8 cellular contexts compared by ENCODE assay signal in genomic region chr13:26184791-26185250, GRCh38. TPM values are rescaled to one million over a fixed set of nuclear protein-coding genes. Genes with fewer than 3 reads are reported as not detected.
A peak's percentile ranks its signal among the peaks of the same experiment; 100 is the strongest.
DNase-seq lines count a peak whose midpoint lies in the region; ATAC-seq and TF ChIP-seq lines count a peak whose summit lies in the region.

No MANE protein-coding gene starts in this region.

- H3K4me3 ChIP-seq in GM12864 (ENCODE audit: low read depth, low read length) = no peak overlapping the region

- peak; percentile 92 for TF ChIP-seq CTCF in GM12864 (IDR thresholded peaks at IDR 0.05; ENCODE audit: low read depth, low read length, missing control alignments)

- DNase-seq in GM12864 (ENCODE audit: low read depth) (peak; percentile 35), NCI-H526 (lab: John Stamatoyannopoulos, UW) (peak; percentile 68 to 89), dermis blood vessel endothelial cell (peak; percentile 86), medulla oblongata (ENCODE audit: extremely low spot score) (peak; percentile 90)
- peak; percentile 66 for DNase-seq in activated CD4-positive, alpha-beta T cell treated with anti-CD3 and anti-CD28 coated beads, Interleukin-2, amount 50 U/mL, for 1 hour
- peak; percentile 38 to 46 for DNase-seq in stimulated activated CD8-positive, alpha-beta memory T cell treated with anti-CD3 and anti-CD28 coated beads, Interleukin-15, amount 100 ng/mL, for 48 hours (ENCODE audit: low read depth in 2 of 2)

- ATAC-seq in HG03097 (IDR thresholded peaks at IDR 0.05; ENCODE audit: low FRiP score, unreplicated experiment) (peak; percentile 36), HG02571 (IDR thresholded peaks at IDR 0.05; ENCODE audit: unreplicated experiment) (no peak)

RNA-seq across cellular contexts. Expression of gene RNF6, which starts 37.3 kb away (rescaled TPM):
- 54.3 and 80.6 TPM in 2 replicates for total RNA-seq in dermis blood vessel endothelial cell

Comparison
In these comparisons a context has a peak if more than half of its experiments do, and no peak if none do; other contexts are left out.
1. DNase-seq: peak in every context shown above with its lines; median percentile 90 in medulla oblongata; 86 in dermis blood vessel endothelial cell; 78 in NCI-H526; 66 in activated CD4-positive, alpha-beta T cell treated with anti-CD3 and anti-CD28 coated beads, Interleukin-2, amount 50 U/mL, for 1 hour; 42 in stimulated activated CD8-positive, alpha-beta memory T cell treated with anti-CD3 and anti-CD28 coated beads, Interleukin-15, amount 100 ng/mL, for 48 hours; 35 in GM12864.